In genomic region chr16:88003736-88004135, GRCh38 we compare ENCODE assay signal across 16 cellular contexts.
"Had no signal": no experiment of that assay in that cellular context is flagged by ENCODE, and none has a peak within 500 bp of the region (broad histone marks: within the 10 kb centered on the region; RNA-seq: fewer than 3 reads in every experiment).

No MANE protein-coding gene starts in this region.

- H3K4me3 ChIP-seq: esophagus squamous epithelium, gastroesophageal sphincter, hepatocyte, left ventricle myocardium inferior, lower lobe of right lung, smooth muscle cell, testis, tibial nerve had no signal

- H3K4me2 ChIP-seq: hepatocyte, smooth muscle cell had no signal

- H3K27me3 ChIP-seq: esophagus squamous epithelium, gastroesophageal sphincter, hepatocyte, neutrophil, testis, tibial nerve had no signal

- H3K9me3 ChIP-seq: esophagus squamous epithelium, gastroesophageal sphincter, left ventricle myocardium inferior, lower lobe of right lung, neutrophil, testis, tibial nerve had no signal

- DNase-seq: esophagus squamous epithelium; foreskin fibroblast; kidney; left cardiac atrium; left ventricle myocardium inferior; lower lobe of right lung; naive thymus-derived CD4-positive, alpha-beta T cell; nephron progenitor cell; stimulated activated CD4-positive, alpha-beta T cell treated with anti-CD3 and anti-CD28 coated beads, Interleukin-2, amount 100 ng/mL, for 48 hours; stimulated activated naive CD8-positive, alpha-beta T cell treated with anti-CD3 and anti-CD28 coated beads, Interleukin-15, Interleukin-2, amounts not matched to agents 100 U/mL and 50 U/mL, for 24 hours; testis had no signal

- ATAC-seq: gastroesophageal sphincter; left cardiac atrium; lower lobe of right lung; naive thymus-derived CD4-positive, alpha-beta T cell; stimulated activated naive CD8-positive, alpha-beta T cell treated with anti-CD3 and anti-CD28 coated beads, Interleukin-15, Interleukin-2, amounts not matched to agents 100 U/mL and 50 U/mL, for 24 hours had no signal

- H3K27ac ChIP-seq: esophagus squamous epithelium, gastroesophageal sphincter, hepatocyte, left ventricle myocardium inferior, lower lobe of right lung, neutrophil, testis had no signal

- H3K4me1 ChIP-seq: esophagus squamous epithelium, gastroesophageal sphincter, lower lobe of right lung, testis had no signal
